ENCODE assay signal across 17 cellular contexts in the genomic region with DNA sequence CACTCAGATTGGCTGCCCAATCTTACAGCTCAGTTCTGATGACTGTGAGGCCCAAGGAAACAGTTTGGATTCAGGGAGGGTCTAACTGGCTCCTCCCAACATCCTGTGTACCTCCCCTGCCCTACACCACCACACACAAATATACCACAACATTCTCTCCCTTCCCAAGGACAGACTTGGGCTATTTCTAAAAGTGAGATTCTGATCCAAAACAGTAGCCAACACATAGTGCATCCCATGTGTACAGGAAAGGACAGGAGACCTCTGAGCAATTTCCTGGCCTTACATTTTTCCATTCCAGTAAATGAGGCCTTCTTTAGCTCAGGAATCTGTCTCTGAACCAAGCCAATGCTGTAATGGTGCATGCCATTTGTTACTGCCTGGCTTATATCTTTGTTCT. TPM values are rescaled to one million over a fixed set of nuclear protein-coding genes. Genes with fewer than 3 reads are reported as not detected.
DNase-seq lines count a peak whose midpoint lies in the region; ATAC-seq and TF ChIP-seq lines count a peak whose summit lies in the region.
"Had no signal": no experiment of that assay in that cellular context is flagged by ENCODE, and none has a peak within 500 bp of the region (broad histone marks: within the 10 kb centered on the region; RNA-seq: fewer than 3 reads in every experiment).

No MANE protein-coding gene starts in this region.

- H3K4ac ChIP-seq in trophoblast cell (ENCODE audit: low read depth, low read length): no peak overlapping the region

- no peaks in the 10 kb centered on the region for H3K9me2 ChIP-seq in SK-N-SH

- H3K4me1 Mint-ChIP-seq in stimulated activated naive B cell treated with anti-CD40 and anti-IgM and Interleukin-4, amounts not matched to agents 10 μg/mL and 1 μg/mL and 100 μg/mL, for 72 hours: peaks cover 0 to 2% of the 10 kb centered on the region in 2 donors
- H3K4me1 Mint-ChIP-seq: activated T-helper 17 cell treated with anti-CD3 and anti-CD28 coated beads, Interleukin-2, amount 50 U/mL, for 72 hours had no signal

- no peak overlapping the region for H3K27ac Mint-ChIP-seq in stimulated activated naive B cell treated with anti-CD40 and anti-IgM and Interleukin-4, amounts not matched to agents 10 μg/mL and 1 μg/mL and 100 μg/mL, for 72 hours
- H3K27ac Mint-ChIP-seq: activated T-helper 17 cell treated with anti-CD3 and anti-CD28 coated beads, Interleukin-2, amount 50 U/mL, for 72 hours had no signal

- peak overlapping the region; percentile 13; the same call in 1 of the 2 replicates for H2AFZ ChIP-seq in SK-N-SH (ENCODE audit: low read depth)
- H2AFZ ChIP-seq in trophoblast cell (ENCODE audit: insufficient read depth, low read length, poor library complexity): no peak overlapping the region

- intact Hi-C loops in esophagus squamous epithelium (cut with DNase I): no loop called here

- H2BK12ac ChIP-seq in trophoblast cell (ENCODE audit: low read length): peak overlapping the region; percentile 29

- no peaks in the 10 kb centered on the region for H4K20me1 ChIP-seq in SK-N-SH (ENCODE audit: insufficient read depth)

- no peak for TF ChIP-seq RAD21 in SK-N-SH (IDR thresholded peaks at IDR 0.05; ENCODE audit: low read length)

- no peak for TF ChIP-seq POLR2A in esophagus squamous epithelium (IDR thresholded peaks at IDR 0.05)

- H3K4me3 ChIP-seq in SK-N-SH (ENCODE audit: low read depth in 2 of 2, low read length in 1 of 2) (no peak overlapping the region), esophagus squamous epithelium (no peak overlapping the region), trophoblast cell (ENCODE audit: low read depth, low read length) (no peak overlapping the region)
- H3K4me3 ChIP-seq: ovary, vagina had no signal

- CTCF ChIA-PET in SK-N-SH (lab: Yijun Ruan, JAX): no interaction called here

- TF ChIP-seq CTCF in SK-N-SH (IDR thresholded peaks at IDR 0.05): no peak
- no peak for TF ChIP-seq CTCF in esophagus squamous epithelium (IDR thresholded peaks at IDR 0.05)
- no peak for TF ChIP-seq CTCF in omental fat pad (IDR thresholded peaks at IDR 0.05)

- no peaks in the 10 kb centered on the region for H3K36me3 Mint-ChIP-seq in stimulated activated naive B cell treated with anti-CD40 and anti-IgM and Interleukin-4, amounts not matched to agents 10 μg/mL and 1 μg/mL and 100 μg/mL, for 72 hours

- H4K12ac ChIP-seq in trophoblast cell (ENCODE audit: low read depth, low read length): no peak overlapping the region

- ATAC-seq in omental fat pad (ENCODE audit: low FRiP score): no peak
- no peak for ATAC-seq in stimulated activated naive B cell treated with anti-CD40 and anti-IgM and Interleukin-4, amounts not matched to agents 10 μg/mL and 1 μg/mL and 100 μg/mL, for 72 hours (replicated peaks)
- ATAC-seq: activated T-helper 17 cell treated with anti-CD3 and anti-CD28 coated beads, Interleukin-2, amount 50 U/mL, for 72 hours had no signal

- H3K4me3 Mint-ChIP-seq in stimulated activated naive B cell treated with anti-CD40 and anti-IgM and Interleukin-4, amounts not matched to agents 10 μg/mL and 1 μg/mL and 100 μg/mL, for 72 hours: no peak overlapping the region
- H3K4me3 Mint-ChIP-seq: activated T-helper 17 cell treated with anti-CD3 and anti-CD28 coated beads, Interleukin-2, amount 50 U/mL, for 72 hours had no signal

- H3K9me3 ChIP-seq in SK-N-SH (no peaks in the 10 kb centered on the region), esophagus squamous epithelium (no peaks in the 10 kb centered on the region), trophoblast cell (ENCODE audit: insufficient read depth, low read depth, low read length) (no peaks in the 10 kb centered on the region)
- H3K9me3 ChIP-seq: BE2C, ovary, vagina had no signal

- no peak overlapping the region for H2AK5ac ChIP-seq in trophoblast cell (ENCODE audit: low read length)

- TF ChIP-seq EP300 in SK-N-SH (IDR thresholded peaks at IDR 0.05; ENCODE audit: borderline replicate concordance in 1 of 2, low read depth in 1 of 2, low read length in 1 of 2): no peak

- H3K9me3 Mint-ChIP-seq in stimulated activated naive B cell treated with anti-CD40 and anti-IgM and Interleukin-4, amounts not matched to agents 10 μg/mL and 1 μg/mL and 100 μg/mL, for 72 hours: no peaks in the 10 kb centered on the region
- H3K9me3 Mint-ChIP-seq: activated T-helper 17 cell treated with anti-CD3 and anti-CD28 coated beads, Interleukin-2, amount 50 U/mL, for 72 hours had no signal

- no peaks in the 10 kb centered on the region for H3K27me3 ChIP-seq in SK-N-SH (ENCODE audit: insufficient read depth)
- no peaks in the 10 kb centered on the region for H3K27me3 ChIP-seq in esophagus squamous epithelium
- H3K27me3 ChIP-seq in trophoblast cell (ENCODE audit: insufficient read depth, low read length): no peaks in the 10 kb centered on the region
- H3K27me3 ChIP-seq: ovary, vagina had no signal

- H2BK120ac ChIP-seq in trophoblast cell (ENCODE audit: insufficient read depth, low read length, poor library complexity): no peak overlapping the region

- DNase-seq in GM04503 (ENCODE audit: low read depth): peak; percentile 72
- no peak for DNase-seq in SK-N-SH
- no peak for DNase-seq in esophagus squamous epithelium (lab: John Stamatoyannopoulos, UW)
- no peak for DNase-seq in trophoblast cell
- no peak for DNase-seq in central memory CD4-positive, alpha-beta T cell
- DNase-seq in NCI-H146 treated with DMSO at 0.1 percent for 48 hours (lab: John Stamatoyannopoulos, UW; ENCODE audit: unreplicated experiment): no peak
- no peak for DNase-seq in omental fat pad (ENCODE audit: low spot score)
- no peak for DNase-seq in stimulated activated naive B cell treated with anti-CD40 and anti-IgM and Interleukin-4, amounts not matched to agents 10 μg/mL and 1 μg/mL and 100 μg/mL, for 72 hours
- DNase-seq: activated CD4-positive, alpha-beta T cell treated with anti-CD3 and anti-CD28 coated beads, Interleukin-2, amount 50 U/mL, for 1 hour; anterior cingulate cortex; BE2C; NCI-H1417 treated with DMSO at 0.1 percent for 48 hours; ovary; T-helper 2 cell had no signal

- H3K79me1 ChIP-seq in trophoblast cell (ENCODE audit: low read length): no peaks in the 10 kb centered on the region

- no peak overlapping the region for H3K23ac ChIP-seq in trophoblast cell (ENCODE audit: low read length)

- no peaks in the 10 kb centered on the region for H3K4me1 ChIP-seq in SK-N-SH (ENCODE audit: control insufficient read depth in 1 of 2, insufficient read depth in 2 of 2, low read depth in 1 of 2, low read length in 1 of 2)
- peaks cover 0 to 31% (median 20%) of the 10 kb centered on the region in 3 donors for H3K4me1 ChIP-seq in esophagus squamous epithelium
- peaks cover 0 to 4% of the 10 kb centered on the region in 2 experiments for H3K4me1 ChIP-seq in trophoblast cell (ENCODE audit: control insufficient read depth in 1 of 2, insufficient read depth in 2 of 2, low read length in 2 of 2)
- H3K4me1 ChIP-seq: BE2C had no signal

- no peaks in the 10 kb centered on the region for H3K79me2 ChIP-seq in SK-N-SH (ENCODE audit: insufficient read depth)
- H3K79me2 ChIP-seq in trophoblast cell (ENCODE audit: control insufficient read depth, insufficient read depth, low read length, poor library complexity): peaks cover 1% of the 10 kb centered on the region

- no peak overlapping the region for H3K4me2 ChIP-seq in SK-N-SH
- no peak overlapping the region for H3K4me2 ChIP-seq in trophoblast cell (ENCODE audit: low read length)

- no peak overlapping the region for H2BK5ac ChIP-seq in trophoblast cell (ENCODE audit: low read depth, low read length, poor library complexity)

- peak overlapping the region; percentile 40 for H4K8ac ChIP-seq in trophoblast cell (ENCODE audit: low read depth, low read length)

- no peaks in the 10 kb centered on the region for H3K36me3 ChIP-seq in SK-N-SH (replicated peaks in 1 of 2; ENCODE audit: control insufficient read depth in 1 of 2, insufficient read depth in 2 of 2, low read length in 1 of 2)
- H3K36me3 ChIP-seq in esophagus squamous epithelium: no peaks in the 10 kb centered on the region
- no peaks in the 10 kb centered on the region for H3K36me3 ChIP-seq in trophoblast cell (ENCODE audit: control insufficient read depth in 1 of 2, insufficient read depth in 2 of 2, low read length in 2 of 2)
- H3K36me3 ChIP-seq: BE2C, ovary, vagina had no signal

- H3F3A ChIP-seq in SK-N-SH (replicated peaks; ENCODE audit: insufficient read depth): no peaks in the 10 kb centered on the region

- H3K27ac ChIP-seq in SK-N-SH (ENCODE audit: low read depth in 2 of 2, low read length in 1 of 2): peak overlapping the region in 1 of 2 experiments; percentile 66; a peak in 1 of 4 replicates
- H3K27ac ChIP-seq in esophagus squamous epithelium: peak overlapping the region; percentile 30 to 71 (median 64)
- no peak overlapping the region for H3K27ac ChIP-seq in trophoblast cell (ENCODE audit: low read depth, low read length)
- H3K27ac ChIP-seq: ovary, vagina had no signal

- no peak overlapping the region for H4K91ac ChIP-seq in trophoblast cell (ENCODE audit: low read depth, low read length)

- no peak overlapping the region for H3K9ac ChIP-seq in SK-N-SH
- no peak overlapping the region for H3K9ac ChIP-seq in trophoblast cell (ENCODE audit: low read length)

- H3K27me3 Mint-ChIP-seq in stimulated activated naive B cell treated with anti-CD40 and anti-IgM and Interleukin-4, amounts not matched to agents 10 μg/mL and 1 μg/mL and 100 μg/mL, for 72 hours: no peaks in the 10 kb centered on the region

- POLR2A ChIA-PET in SK-N-SH (lab: Yijun Ruan, JAX): no interaction called here

- no peak overlapping the region for H3K18ac ChIP-seq in trophoblast cell (ENCODE audit: low read length)

- H3K14ac ChIP-seq in trophoblast cell (ENCODE audit: low read length): no peak overlapping the region

TF ChIP-seq in SK-N-SH, 30 proteins besides CTCF, POLR2A, EP300 and RAD21 (continues in another document):
- TF ChIP-seq MXI1 (IDR thresholded peaks at IDR 0.05; ENCODE audit: low read depth, low read length): no peak
- no peak for TF ChIP-seq TEAD4 (IDR thresholded peaks at IDR 0.05; ENCODE audit: borderline replicate concordance, insufficient read depth)
- TF ChIP-seq RFX5 (IDR thresholded peaks at IDR 0.05; ENCODE audit: low read length): no peak
- TF ChIP-seq FOXM1 (IDR thresholded peaks at IDR 0.05; ENCODE audit: low read depth): no peak
- TF ChIP-seq, protein P1, sequence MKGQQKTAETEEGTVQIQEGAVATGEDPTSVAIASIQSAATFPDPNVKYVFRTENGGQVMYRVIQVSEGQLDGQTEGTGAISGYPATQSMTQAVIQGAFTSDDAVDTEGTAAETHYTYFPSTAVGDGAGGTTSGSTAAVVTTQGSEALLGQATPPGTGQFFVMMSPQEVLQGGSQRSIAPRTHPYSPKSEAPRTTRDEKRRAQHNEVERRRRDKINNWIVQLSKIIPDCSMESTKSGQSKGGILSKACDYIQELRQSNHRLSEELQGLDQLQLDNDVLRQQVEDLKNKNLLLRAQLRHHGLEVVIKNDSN (IDR thresholded peaks at IDR 0.05; ENCODE audit: borderline replicate concordance, low read depth): no peak

RNA-seq across cellular contexts. Expression of a gene that starts 20.8 kb away (rescaled TPM):
- not detected in 2 replicates for polyA plus RNA-seq in SK-N-SH (2012; rRNA removed)
- polyA plus RNA-seq in SK-N-SH (2012; cell fraction: cytosol; rRNA removed): not detected in 2 replicates
- not detected in 2 replicates for polyA plus RNA-seq in SK-N-SH (2012; cell fraction: nucleus; rRNA removed)
- total RNA-seq in esophagus squamous epithelium: 1 to 10 TPM in 2 of 4 donors, under 1 TPM in 2; 0.48 to 2.9 (median 1.4) TPM
- polyA plus RNA-seq in trophoblast cell (2013): 0.53 and 0.68 TPM in 2 replicates
- total RNA-seq in omental fat pad: 10 to 100 TPM in 2 of 4 donors, 1 to 10 TPM in 1, under 1 TPM in 1; 0.74 to 25.2 (median 6.5) TPM
- total RNA-seq: activated T-helper 17 cell treated with anti-CD3 and anti-CD28 coated beads, Interleukin-2, amount 50 U/mL, for 72 hours; NCI-H460 had no signal
